12 cellular contexts compared by ENCODE assay signal in genomic region chr6:1363729-1364572, GRCh38. TPM values are rescaled to one million over a fixed set of nuclear protein-coding genes. Genes with fewer than 3 reads are reported as not detected.
DNase-seq lines count a peak whose midpoint lies in the region; ATAC-seq, FAIRE-seq and TF ChIP-seq lines count a peak whose summit lies in the region.
"Had no signal": no experiment of that assay in that cellular context is flagged by ENCODE, and none has a peak within 500 bp of the region (broad histone marks: within the 10 kb centered on the region; RNA-seq: fewer than 3 reads in every experiment).

No MANE protein-coding gene starts in this region.

- RAD21 ChIA-PET in GM12878 (lab: Charles Lee; ENCODE audit: unreplicated experiment) = no interaction called here

- H3K36me3 ChIP-seq in HEK293 (ENCODE audit: control insufficient read depth in 2 of 2, insufficient read depth in 1 of 2, low read length in 2 of 2) (no peaks in the 10 kb centered on the region), GM12878 (ENCODE audit: control insufficient read depth in 2 of 2, insufficient read depth in 2 of 2, low read length in 1 of 2) (no peaks in the 10 kb centered on the region)

- no peak for ATAC-seq in GM12878
- ATAC-seq in left lobe of liver = peak; percentile 69
- no peak for ATAC-seq in GM21723 (IDR thresholded peaks at IDR 0.05; ENCODE audit: unreplicated experiment)
- no peak for ATAC-seq in GM21390 (IDR thresholded peaks at IDR 0.05; ENCODE audit: unreplicated experiment)
- no peak for ATAC-seq in HG02571 (IDR thresholded peaks at IDR 0.05; ENCODE audit: unreplicated experiment)

- SMC1A ChIA-PET in GM12878 (lab: Charles Lee; ENCODE audit: uncharacterized antibody, unreplicated experiment) = interaction anchor here (1.4 kb wide), 1 partner anchor 8 kb away, joined by 4 read pairs; no protein-coding TSS in a partner anchor

- CTCF ChIA-PET in HEK293 (lab: Yijun Ruan, JAX) (interaction anchor here (0.6 to 4.4 kb wide), 14 partner anchors 9 to 1175 kb away, joined by 3 to 18 read pairs (median 6); no protein-coding TSS in a partner anchor), GM12878 (lab: Yijun Ruan, JAX) (interaction anchor here (0.6 to 1.0 kb wide), 3 partner anchors 59 to 189 kb away, joined by 3 to 5 read pairs (median 3); no protein-coding TSS in a partner anchor)

- in situ Hi-C loops in GM12878 (cut with MboI) = no loop called here

- H3K4me3 ChIP-seq in AG09309 (ENCODE audit: control insufficient read depth, low read depth, low read length) = no peak overlapping the region
- no peak overlapping the region for H3K4me3 ChIP-seq in HEK293 (ENCODE audit: low read depth, low read length)
- H3K4me3 ChIP-seq in GM12878 = no peak overlapping the region

- H3K4me1 ChIP-seq in HEK293 (ENCODE audit: control insufficient read depth, insufficient read depth, low read length) (no peaks in the 10 kb centered on the region), GM12878 (ENCODE audit: control insufficient read depth, insufficient read depth, low read length) (no peaks in the 10 kb centered on the region)

- peak; percentile 50 for TF ChIP-seq RAD21 in GM12878 (IDR thresholded peaks at IDR 0.05; ENCODE audit: insufficient read depth, low read depth, low read length)

- intact Hi-C loops in GM12878 (cut with micrococcal nuclease; ENCODE audit: unreplicated experiment) = no loop called here

- H2AFZ ChIP-seq in GM12878 (ENCODE audit: control insufficient read depth, low read depth, low read length) = no peak overlapping the region

- DNase-seq in AG09309 (ENCODE audit: low read depth) = no peak
- DNase-seq in GM12878 (ENCODE audit: low read depth, low spot score) = no peak
- DNase-seq in left lobe of liver (ENCODE audit: low spot score) = no peak
- DNase-seq in RCC 7860 (ENCODE audit: low spot score) = no peak
- DNase-seq: activated naive CD4-positive, alpha-beta T cell treated with anti-CD3 and anti-CD28 coated beads, Interleukin-2, amount 50 U/mL, for 16 hours had no signal

- TF ChIP-seq EP300 in GM12878 (IDR thresholded peaks at IDR 0.05; ENCODE audit: borderline replicate concordance in 1 of 2, control insufficient read depth in 1 of 2, low read depth in 2 of 2, low read length in 2 of 2) = no peak

- H3K9me3 ChIP-seq in HEK293 (ENCODE audit: control insufficient read depth, insufficient read depth, low read depth, low read length) = no peaks in the 10 kb centered on the region
- H3K9me3 ChIP-seq in GM12878 (replicated peaks; ENCODE audit: control insufficient read depth, insufficient read depth, low read length) = no peaks in the 10 kb centered on the region

- no peak overlapping the region for H3K4me2 ChIP-seq in GM12878 (ENCODE audit: control insufficient read depth, insufficient read depth)

- WGBS in GM12878 (ENCODE audit: insufficient coverage, insufficient replicate concordance, low lambda C conversion rate, missing lambda C conversion rate) = 16% methylated on average over 15 of the region's 16 CpGs

- H3K27ac ChIP-seq in HEK293 (ENCODE audit: extremely low read depth, low read depth, low read length) = no peak overlapping the region
- H3K27ac ChIP-seq in GM12878 (ENCODE audit: control insufficient read depth, insufficient read depth) = no peak overlapping the region

- no TSS peak for BruUV-seq in GM12878 (replicated peaks; lab: Mats Ljungman, UMichigan)

- H3K9ac ChIP-seq in GM12878 (ENCODE audit: control insufficient read depth, insufficient read depth, low read length) = no peak overlapping the region

- H3K27me3 ChIP-seq in GM12878 (replicated peaks in 1 of 2; ENCODE audit: control insufficient read depth in 2 of 2, insufficient read depth in 2 of 2, low read length in 1 of 2) = peaks cover 0 to 2% of the 10 kb centered on the region in 2 experiments; a peak in 3 of 4 replicates

- TF ChIP-seq CTCF in AG09309 (IDR thresholded peaks at IDR 0.05; ENCODE audit: control insufficient read depth, insufficient read depth, low read depth, low read length, missing control alignments) = peak; percentile 35
- peak; percentile 37; the same call in 1 of the 2 replicates for TF ChIP-seq CTCF in HEK293 (tag by site-specific recombination; IDR thresholded peaks at IDR 0.05)
- TF ChIP-seq CTCF in GM12878 (IDR thresholded peaks at IDR 0.05 in 2 of 3, conservative IDR thresholded peaks at IDR 0.05 in 1 of 3; ENCODE audit: control insufficient read depth in 2 of 3, extremely low read depth in 1 of 3, insufficient read depth in 1 of 3, low read depth in 3 of 3, low read length in 3 of 3) = peak in 2 of 3 experiments; percentile 23 to 28; a peak in 2 of 6 replicates

- TF ChIP-seq POLR2A in GM12878 (IDR thresholded peaks at IDR 0.05; ENCODE audit: low read depth, low read length) = no peak

- H4K20me1 ChIP-seq in GM12878 (ENCODE audit: control insufficient read depth, insufficient read depth) = no peaks in the 10 kb centered on the region

- H3K79me2 ChIP-seq in GM12878 (ENCODE audit: control insufficient read depth, insufficient read depth, low read length) = no peaks in the 10 kb centered on the region

- FAIRE-seq in GM12878 (lab: Jason Lieb, UNC) = no peak
- FAIRE-seq in RCC 7860 (lab: Jason Lieb, UNC) = no peak

- POLR2A ChIA-PET in HEK293 (lab: Yijun Ruan, JAX) = no interaction called here
- POLR2A ChIA-PET in GM12878 (lab: Charles Lee) = no interaction called here

TF ChIP-seq in HEK293, 187 proteins besides CTCF, POLR2A, EP300 and RAD21:
- TF ChIP-seq ZNF654 (tag by site-specific recombination; IDR thresholded peaks at IDR 0.05; ENCODE audit: low read depth) (peak; percentile 76), ZXDB (tag by site-specific recombination; IDR thresholded peaks at IDR 0.05) (no peak), ZNF341 (tag by site-specific recombination; IDR thresholded peaks at IDR 0.05; ENCODE audit: low read depth) (peak; percentile 63)

TF ChIP-seq in GM12878, 131 proteins besides CTCF, POLR2A, EP300 and RAD21:
- TF ChIP-seq HDAC6 (IDR thresholded peaks at IDR 0.05; ENCODE audit: unreplicated experiment) (no peak), ATF7 (IDR thresholded peaks at IDR 0.05; ENCODE audit: low read depth) (no peak), CBX3 (IDR thresholded peaks at IDR 0.05; ENCODE audit: borderline replicate concordance, low read depth) (no peak), MTA3 (IDR thresholded peaks at IDR 0.05; ENCODE audit: borderline replicate concordance, low read length) (no peak), SMAD5 (IDR thresholded peaks at IDR 0.05; ENCODE audit: low read depth) (no peak), ZNF207 (IDR thresholded peaks at IDR 0.05; ENCODE audit: borderline replicate concordance) (no peak), STAT1 (conservative IDR thresholded peaks at IDR 0.05) (no peak), TARDBP (IDR thresholded peaks at IDR 0.05; ENCODE audit: borderline replicate concordance) (no peak), LARP7 (IDR thresholded peaks at IDR 0.05) (no peak), ZNF274 (IDR thresholded peaks at IDR 0.05; ENCODE audit: insufficient read depth, insufficient read length) (no peak), CEBPB (IDR thresholded peaks at IDR 0.05; ENCODE audit: borderline replicate concordance in 1 of 2, low read depth in 2 of 2, low read length in 2 of 2) (no peak), SPI1 (IDR thresholded peaks at IDR 0.05; ENCODE audit: borderline replicate concordance, insufficient read depth, low read depth, low read length) (no peak), POLR2AphosphoS5 (IDR thresholded peaks at IDR 0.05; ENCODE audit: low read length) (no peak), PAX5 (IDR thresholded peaks at IDR 0.05; ENCODE audit: borderline replicate concordance, low read depth, low read length) (no peak), MEF2B (IDR thresholded peaks at IDR 0.05; ENCODE audit: partially characterized antibody, poor library complexity, severe bottlenecking) (no peak), NRF1 (conservative IDR thresholded peaks at IDR 0.05; ENCODE audit: low read depth, low read length) (no peak)
TF ChIP-seq in GM12878: peak in this region for 0.

RNA-seq across cellular contexts. Expression of gene FOXF2, which starts 25.4 kb away (rescaled TPM):
- not detected in 2 replicates for total RNA-seq in GM12878 (2013; cell fraction: nucleolus; rRNA removed)
- not detected in 2 replicates for total RNA-seq in GM12878 (2014; rRNA removed)
- not detected in 2 replicates for total RNA-seq in GM12878 (2014; rRNA removed; fragmentation: Illumina TruSeq; extraction: Trizol)
- not detected in 2 replicates for total RNA-seq in GM12878 (2021)
- polyA plus RNA-seq in GM12878 (2011; ENCODE audit: low read depth) = not detected
- not detected in 2 replicates for polyA plus RNA-seq in GM12878 (2011; rRNA removed)
- polyA plus RNA-seq in GM12878 (2011; cell fraction: cytosol; rRNA removed) = not detected in 2 replicates
- polyA plus RNA-seq in GM12878 (2011; cell fraction: nucleus; rRNA removed) = not detected in 2 replicates
- not detected in 2 replicates for polyA plus RNA-seq in GM12878 (2012)
- not detected in 2 replicates for polyA plus RNA-seq in GM12878 (2014; fragmentation: Illumina TruSeq; extraction: Trizol)
- polyA plus RNA-seq in GM12878 (2014; fragmentation: Nextera tagmentation; extraction: Ambion mirVana) = not detected
- not detected in 2 replicates for polyA plus RNA-seq in GM12878 (2014; rRNA removed)
- polyA plus RNA-seq in GM12878 (2016; fragmentation: Nextera tagmentation; extraction: Ambion mirVana) = not detected
- polyA minus RNA-seq in GM12878 (2011; rRNA and poly(A)+ RNA removed) = not detected in 2 replicates
- 1.7 TPM in 1 of 2 replicates, not detected in the other for polyA minus RNA-seq in GM12878 (2011; cell fraction: cytosol; rRNA and poly(A)+ RNA removed)
- polyA minus RNA-seq in GM12878 (2011; cell fraction: nucleus; rRNA and poly(A)+ RNA removed) = not detected in 2 replicates
- not detected for total RNA-seq in left lobe of liver
- total RNA-seq: G401; LHCN-M2; T-helper 2 cell treated with Interferon-gamma antibody and Interleukin-4, amounts not matched to agents 100 ng/mL and 5 ng/mL, for 36 hours had no signal

RNA-seq across cellular contexts. Expression of gene FOXQ1, which starts 52.1 kb away (rescaled TPM):
- not detected in 2 replicates for total RNA-seq in GM12878 (2013; cell fraction: nucleolus; rRNA removed)
- total RNA-seq in GM12878 (2014; rRNA removed) = not detected in 2 replicates
- not detected in 2 replicates for total RNA-seq in GM12878 (2014; rRNA removed; fragmentation: Illumina TruSeq; extraction: Trizol)
- total RNA-seq in GM12878 (2021) = 0.08 TPM in 1 of 2 replicates, not detected in the other
- polyA plus RNA-seq in GM12878 (2011; ENCODE audit: low read depth) = not detected
- polyA plus RNA-seq in GM12878 (2011; rRNA removed) = not detected in 2 replicates
- not detected in 2 replicates for polyA plus RNA-seq in GM12878 (2011; cell fraction: cytosol; rRNA removed)
- polyA plus RNA-seq in GM12878 (2011; cell fraction: nucleus; rRNA removed) = not detected in 2 replicates
- polyA plus RNA-seq in GM12878 (2012) = not detected in 2 replicates
- not detected in 2 replicates for polyA plus RNA-seq in GM12878 (2014; fragmentation: Illumina TruSeq; extraction: Trizol)
- not detected for polyA plus RNA-seq in GM12878 (2014; fragmentation: Nextera tagmentation; extraction: Ambion mirVana)
- polyA plus RNA-seq in GM12878 (2014; rRNA removed) = not detected in 2 replicates
- polyA plus RNA-seq in GM12878 (2016; fragmentation: Nextera tagmentation; extraction: Ambion mirVana) = not detected
- polyA minus RNA-seq in GM12878 (2011; rRNA and poly(A)+ RNA removed) = not detected in 2 replicates
- 0.62 TPM in 1 of 2 replicates, not detected in the other for polyA minus RNA-seq in GM12878 (2011; cell fraction: cytosol; rRNA and poly(A)+ RNA removed)
- not detected in 2 replicates for polyA minus RNA-seq in GM12878 (2011; cell fraction: nucleus; rRNA and poly(A)+ RNA removed)
- total RNA-seq in left lobe of liver = 0.35 TPM
- total RNA-seq: G401; T-helper 2 cell treated with Interferon-gamma antibody and Interleukin-4, amounts not matched to agents 100 ng/mL and 5 ng/mL, for 36 hours had no signal
